In genomic region chr6:34150766-34151165, GRCh38 we compare ENCODE assay signal across 17 cellular contexts. TPM values are rescaled to one million over a fixed set of nuclear protein-coding genes. Genes with fewer than 3 reads are reported as not detected.
DNase-seq lines count a peak whose midpoint lies in the region; TF ChIP-seq lines count a peak whose summit lies in the region.
"Had no signal": no experiment of that assay in that cellular context is flagged by ENCODE, and none has a peak within 500 bp of the region (broad histone marks: within the 10 kb centered on the region; RNA-seq: fewer than 3 reads in every experiment).

No MANE protein-coding gene starts in this region.

- 69 to 75% methylated on average over 6 to 8 of the region's 8 CpGs for WGBS in endodermal cell (ENCODE audit: insufficient coverage in 1 of 2, insufficient read length in 1 of 2), 2 experiments

- intact Hi-C loops in posterior vena cava (cut with DNase I), result loop anchor here (5.0 to 10.0 kb wide), 3 partner anchors 378 to 566 kb away; partner anchors contain the start of gene BAK1 (in 1 of the 2)
- intact Hi-C loops in activated T-helper 2 cell treated with anti-CD3 and anti-CD28 coated beads, Interferon-gamma antibody, Interleukin-2, Interleukin-4, amounts not matched to agents 10 μg/mL and 5 μg/mL and 100 μg/mL, durations not matched to agents 14 hours and 24 hours and 36 hours (cut with micrococcal nuclease), result loop anchor here (5.0 kb wide), 1 partner anchor 378 kb away; no protein-coding TSS in a partner anchor

- H3K9me3 ChIP-seq in endodermal cell (ENCODE audit: control insufficient read depth, low read length), result no peaks in the 10 kb centered on the region
- H3K9me3 ChIP-seq: MG63 had no signal

- no peak for TF ChIP-seq CTCF in endodermal cell (conservative IDR thresholded peaks at IDR 0.05)

- no peak overlapping the region for H3K4me3 ChIP-seq in endodermal cell (ENCODE audit: low read length)
- H3K4me3 ChIP-seq: MG63 had no signal

- peaks cover 90% of the 10 kb centered on the region for H3K27me3 Mint-ChIP-seq in endodermal cell (ENCODE audit: insufficient read depth)
- H3K27me3 Mint-ChIP-seq in activated T-helper 2 cell treated with anti-CD3 and anti-CD28 coated beads, Interferon-gamma antibody, Interleukin-2, Interleukin-4, amounts not matched to agents 10 μg/mL and 5 μg/mL and 100 μg/mL, durations not matched to agents 14 hours and 24 hours and 36 hours (ENCODE audit: low read depth), result peaks cover 66% of the 10 kb centered on the region

- H3K36me3 Mint-ChIP-seq in endodermal cell (ENCODE audit: low read depth), result no peaks in the 10 kb centered on the region
- H3K36me3 Mint-ChIP-seq in activated T-helper 2 cell treated with anti-CD3 and anti-CD28 coated beads, Interferon-gamma antibody, Interleukin-2, Interleukin-4, amounts not matched to agents 10 μg/mL and 5 μg/mL and 100 μg/mL, durations not matched to agents 14 hours and 24 hours and 36 hours (ENCODE audit: low read depth), result no peaks in the 10 kb centered on the region

- no peaks in the 10 kb centered on the region for H3K4me1 ChIP-seq in endodermal cell (ENCODE audit: control insufficient read depth, insufficient read depth, low read length)

- no peaks in the 10 kb centered on the region for H3K36me3 ChIP-seq in endodermal cell (ENCODE audit: control insufficient read depth, insufficient read depth, low read length)
- H3K36me3 ChIP-seq: MG63 had no signal

- peaks cover 81% of the 10 kb centered on the region for H3K27me3 ChIP-seq in endodermal cell (ENCODE audit: control insufficient read depth, insufficient read depth, low read length, poor library complexity, severe bottlenecking)
- H3K27me3 ChIP-seq: MG63 had no signal

- peak; percentile 47 for DNase-seq in activated effector memory CD4-positive, alpha-beta T cell treated with anti-CD3 and anti-CD28 coated beads, Interleukin-2, amount 50 U/mL, for 16 hours
- DNase-seq in activated effector memory CD4-positive, alpha-beta T cell treated with Interleukin-2 at 50 U/mL for 16 hours, result no peak
- DNase-seq in NCI-H69 (lab: John Stamatoyannopoulos, UW) (peak; percentile 31), endodermal cell (peak; percentile 62), posterior vena cava (ENCODE audit: low spot score) (peak; percentile 71), UCSD-AML1 (lab: John Stamatoyannopoulos, UW; ENCODE audit: unreplicated experiment) (no peak)
- no peak for DNase-seq in stimulated activated CD4-positive, alpha-beta T cell treated with anti-CD3 and anti-CD28 coated beads, Interleukin-4, amount 100 ng/mL, for 1 hour
- DNase-seq in activated T-helper 2 cell treated with anti-CD3 and anti-CD28 coated beads, Interferon-gamma antibody, Interleukin-2, Interleukin-4, amounts not matched to agents 10 μg/mL and 5 μg/mL and 100 μg/mL, durations not matched to agents 14 hours and 24 hours and 36 hours (ENCODE audit: low spot score), result no peak
- DNase-seq: DND-41, GDM1, GOT3, MG63, NCI-H187, NCI-H446, NCI-H748 treated with DMSO at 0.1 percent for 48 hours, SIG-M5 had no signal

- no peak overlapping the region for H3K27ac Mint-ChIP-seq in endodermal cell
- H3K27ac Mint-ChIP-seq in activated T-helper 2 cell treated with anti-CD3 and anti-CD28 coated beads, Interferon-gamma antibody, Interleukin-2, Interleukin-4, amounts not matched to agents 10 μg/mL and 5 μg/mL and 100 μg/mL, durations not matched to agents 14 hours and 24 hours and 36 hours, result no peak overlapping the region

- no peak overlapping the region for H3K27ac ChIP-seq in endodermal cell (ENCODE audit: low read depth, low read length)

- peaks cover 17% of the 10 kb centered on the region for H3K4me1 Mint-ChIP-seq in endodermal cell
- H3K4me1 Mint-ChIP-seq in activated T-helper 2 cell treated with anti-CD3 and anti-CD28 coated beads, Interferon-gamma antibody, Interleukin-2, Interleukin-4, amounts not matched to agents 10 μg/mL and 5 μg/mL and 100 μg/mL, durations not matched to agents 14 hours and 24 hours and 36 hours (ENCODE audit: low read depth), result peaks cover 2% of the 10 kb centered on the region

- H3K9ac ChIP-seq in endodermal cell (ENCODE audit: extremely low read depth, low read length, poor library complexity, severe bottlenecking), result no peak overlapping the region

- no peak overlapping the region for H3K4me3 Mint-ChIP-seq in endodermal cell
- no peak overlapping the region for H3K4me3 Mint-ChIP-seq in activated T-helper 2 cell treated with anti-CD3 and anti-CD28 coated beads, Interferon-gamma antibody, Interleukin-2, Interleukin-4, amounts not matched to agents 10 μg/mL and 5 μg/mL and 100 μg/mL, durations not matched to agents 14 hours and 24 hours and 36 hours (ENCODE audit: low read depth)

- no peaks in the 10 kb centered on the region for H3K9me3 Mint-ChIP-seq in endodermal cell
- H3K9me3 Mint-ChIP-seq in activated T-helper 2 cell treated with anti-CD3 and anti-CD28 coated beads, Interferon-gamma antibody, Interleukin-2, Interleukin-4, amounts not matched to agents 10 μg/mL and 5 μg/mL and 100 μg/mL, durations not matched to agents 14 hours and 24 hours and 36 hours, result no peaks in the 10 kb centered on the region

RNA-seq across cellular contexts. Expression of gene GRM4, which starts 4.9 kb away (rescaled TPM):
- 1 to 10 TPM; 3.1 to 9.1 TPM for total RNA-seq in endodermal cell
- polyA plus RNA-seq in endodermal cell (2013, experiment 1 of 2), result 1.4 TPM
- 0.99 TPM for polyA plus RNA-seq in endodermal cell (2013, experiment 2 of 2)
- total RNA-seq in posterior vena cava, result not detected
- total RNA-seq in activated T-helper 2 cell treated with anti-CD3 and anti-CD28 coated beads, Interferon-gamma antibody, Interleukin-2, Interleukin-4, amounts not matched to agents 10 μg/mL and 5 μg/mL and 100 μg/mL, durations not matched to agents 14 hours and 24 hours and 36 hours, result not detected in 2 replicates
- total RNA-seq: Calu3 had no signal

Comparison
In these comparisons a context has a peak if more than half of its experiments do, and no peak if none do; other contexts are left out.
1. DNase-seq: peak in activated effector memory CD4-positive, alpha-beta T cell treated with anti-CD3 and anti-CD28 coated beads, Interleukin-2, amount 50 U/mL, for 16 hours (single experiment), NCI-H69 (single experiment), endodermal cell (single experiment) and posterior vena cava (single experiment); none in activated effector memory CD4-positive, alpha-beta T cell treated with Interleukin-2 at 50 U/mL for 16 hours (single experiment), stimulated activated CD4-positive, alpha-beta T cell treated with anti-CD3 and anti-CD28 coated beads, Interleukin-4, amount 100 ng/mL, for 1 hour (single experiment), activated T-helper 2 cell treated with anti-CD3 and anti-CD28 coated beads, Interferon-gamma antibody, Interleukin-2, Interleukin-4, amounts not matched to agents 10 μg/mL and 5 μg/mL and 100 μg/mL, durations not matched to agents 14 hours and 24 hours and 36 hours (single experiment) and UCSD-AML1 (single experiment).